1 cellular context compared by ENCODE assay signal in the genomic region with DNA sequence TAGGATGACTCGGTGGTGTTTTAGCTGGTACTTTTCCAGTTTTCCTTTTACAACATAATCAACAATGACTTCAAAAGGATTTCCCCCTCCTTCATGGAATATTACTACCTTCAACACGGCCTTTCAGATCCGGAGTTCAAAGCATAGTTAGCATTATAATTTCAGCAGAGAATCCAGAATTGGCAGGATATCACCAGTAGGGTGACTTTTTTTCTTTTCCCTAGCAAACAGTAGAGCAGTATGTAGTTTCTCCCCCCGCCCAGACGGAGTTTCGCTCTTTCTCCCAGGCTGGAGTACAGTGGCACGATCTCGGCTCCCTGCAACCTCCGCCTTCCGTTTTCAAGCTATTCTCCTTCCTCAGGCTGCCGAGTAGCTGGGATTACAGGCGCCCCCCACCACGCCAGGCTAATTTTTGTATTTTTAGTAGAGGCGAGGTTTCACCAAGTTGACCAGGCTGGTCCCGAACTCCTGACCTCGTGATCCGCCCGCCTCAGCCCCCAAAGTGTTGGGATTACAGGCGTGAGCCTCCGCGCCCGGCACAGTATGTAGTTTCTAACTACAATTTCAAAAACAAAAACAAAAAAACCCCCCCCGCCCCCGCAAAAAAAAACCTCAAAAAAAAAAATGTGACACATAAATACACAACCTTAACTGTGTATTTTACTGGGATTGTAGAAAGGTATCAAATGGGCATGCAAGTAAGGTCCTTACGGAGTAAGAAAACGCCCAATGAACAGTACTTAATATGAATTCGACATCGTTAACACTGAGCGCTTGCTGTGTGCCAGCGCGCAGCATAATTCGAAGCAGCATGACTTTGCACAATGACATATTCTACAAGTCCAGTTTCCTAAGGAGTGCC.
A peak's percentile ranks its signal among the peaks of the same experiment; 100 is the strongest.
TF ChIP-seq lines count a peak whose summit lies in the region.

No MANE protein-coding gene starts in this region.

TF ChIP-seq in HepG2, 621 proteins besides CTCF, POLR2A, EP300 and RAD21 (continued from another document and continues in another):
- TF ChIP-seq, protein P1, sequence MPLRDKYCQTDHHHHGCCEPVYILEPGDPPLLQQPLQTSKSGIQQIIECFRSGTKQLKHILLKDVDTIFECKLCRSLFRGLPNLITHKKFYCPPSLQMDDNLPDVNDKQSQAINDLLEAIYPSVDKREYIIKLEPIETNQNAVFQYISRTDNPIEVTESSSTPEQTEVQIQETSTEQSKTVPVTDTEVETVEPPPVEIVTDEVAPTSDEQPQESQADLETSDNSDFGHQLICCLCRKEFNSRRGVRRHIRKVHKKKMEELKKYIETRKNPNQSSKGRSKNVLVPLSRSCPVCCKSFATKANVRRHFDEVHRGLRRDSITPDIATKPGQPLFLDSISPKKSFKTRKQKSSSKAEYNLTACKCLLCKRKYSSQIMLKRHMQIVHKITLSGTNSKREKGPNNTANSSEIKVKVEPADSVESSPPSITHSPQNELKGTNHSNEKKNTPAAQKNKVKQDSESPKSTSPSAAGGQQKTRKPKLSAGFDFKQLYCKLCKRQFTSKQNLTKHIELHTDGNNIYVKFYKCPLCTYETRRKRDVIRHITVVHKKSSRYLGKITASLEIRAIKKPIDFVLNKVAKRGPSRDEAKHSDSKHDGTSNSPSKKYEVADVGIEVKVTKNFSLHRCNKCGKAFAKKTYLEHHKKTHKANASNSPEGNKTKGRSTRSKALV (CRISPR knock-in tag; IDR thresholded peaks at IDR 0.05): no peak
- TF ChIP-seq, protein P2, sequence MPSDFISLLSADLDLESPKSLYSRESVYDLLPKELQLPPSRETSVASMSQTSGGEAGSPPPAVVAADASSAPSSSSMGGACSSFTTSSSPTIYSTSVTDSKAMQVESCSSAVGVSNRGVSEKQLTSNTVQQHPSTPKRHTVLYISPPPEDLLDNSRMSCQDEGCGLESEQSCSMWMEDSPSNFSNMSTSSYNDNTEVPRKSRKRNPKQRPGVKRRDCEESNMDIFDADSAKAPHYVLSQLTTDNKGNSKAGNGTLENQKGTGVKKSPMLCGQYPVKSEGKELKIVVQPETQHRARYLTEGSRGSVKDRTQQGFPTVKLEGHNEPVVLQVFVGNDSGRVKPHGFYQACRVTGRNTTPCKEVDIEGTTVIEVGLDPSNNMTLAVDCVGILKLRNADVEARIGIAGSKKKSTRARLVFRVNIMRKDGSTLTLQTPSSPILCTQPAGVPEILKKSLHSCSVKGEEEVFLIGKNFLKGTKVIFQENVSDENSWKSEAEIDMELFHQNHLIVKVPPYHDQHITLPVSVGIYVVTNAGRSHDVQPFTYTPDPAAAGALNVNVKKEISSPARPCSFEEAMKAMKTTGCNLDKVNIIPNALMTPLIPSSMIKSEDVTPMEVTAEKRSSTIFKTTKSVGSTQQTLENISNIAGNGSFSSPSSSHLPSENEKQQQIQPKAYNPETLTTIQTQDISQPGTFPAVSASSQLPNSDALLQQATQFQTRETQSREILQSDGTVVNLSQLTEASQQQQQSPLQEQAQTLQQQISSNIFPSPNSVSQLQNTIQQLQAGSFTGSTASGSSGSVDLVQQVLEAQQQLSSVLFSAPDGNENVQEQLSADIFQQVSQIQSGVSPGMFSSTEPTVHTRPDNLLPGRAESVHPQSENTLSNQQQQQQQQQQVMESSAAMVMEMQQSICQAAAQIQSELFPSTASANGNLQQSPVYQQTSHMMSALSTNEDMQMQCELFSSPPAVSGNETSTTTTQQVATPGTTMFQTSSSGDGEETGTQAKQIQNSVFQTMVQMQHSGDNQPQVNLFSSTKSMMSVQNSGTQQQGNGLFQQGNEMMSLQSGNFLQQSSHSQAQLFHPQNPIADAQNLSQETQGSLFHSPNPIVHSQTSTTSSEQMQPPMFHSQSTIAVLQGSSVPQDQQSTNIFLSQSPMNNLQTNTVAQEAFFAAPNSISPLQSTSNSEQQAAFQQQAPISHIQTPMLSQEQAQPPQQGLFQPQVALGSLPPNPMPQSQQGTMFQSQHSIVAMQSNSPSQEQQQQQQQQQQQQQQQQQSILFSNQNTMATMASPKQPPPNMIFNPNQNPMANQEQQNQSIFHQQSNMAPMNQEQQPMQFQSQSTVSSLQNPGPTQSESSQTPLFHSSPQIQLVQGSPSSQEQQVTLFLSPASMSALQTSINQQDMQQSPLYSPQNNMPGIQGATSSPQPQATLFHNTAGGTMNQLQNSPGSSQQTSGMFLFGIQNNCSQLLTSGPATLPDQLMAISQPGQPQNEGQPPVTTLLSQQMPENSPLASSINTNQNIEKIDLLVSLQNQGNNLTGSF (CRISPR knock-in tag; IDR thresholded peaks at IDR 0.05): no peak
- no peak for TF ChIP-seq SKI (IDR thresholded peaks at IDR 0.05; ENCODE audit: partially characterized antibody)
- TF ChIP-seq, protein P3, sequence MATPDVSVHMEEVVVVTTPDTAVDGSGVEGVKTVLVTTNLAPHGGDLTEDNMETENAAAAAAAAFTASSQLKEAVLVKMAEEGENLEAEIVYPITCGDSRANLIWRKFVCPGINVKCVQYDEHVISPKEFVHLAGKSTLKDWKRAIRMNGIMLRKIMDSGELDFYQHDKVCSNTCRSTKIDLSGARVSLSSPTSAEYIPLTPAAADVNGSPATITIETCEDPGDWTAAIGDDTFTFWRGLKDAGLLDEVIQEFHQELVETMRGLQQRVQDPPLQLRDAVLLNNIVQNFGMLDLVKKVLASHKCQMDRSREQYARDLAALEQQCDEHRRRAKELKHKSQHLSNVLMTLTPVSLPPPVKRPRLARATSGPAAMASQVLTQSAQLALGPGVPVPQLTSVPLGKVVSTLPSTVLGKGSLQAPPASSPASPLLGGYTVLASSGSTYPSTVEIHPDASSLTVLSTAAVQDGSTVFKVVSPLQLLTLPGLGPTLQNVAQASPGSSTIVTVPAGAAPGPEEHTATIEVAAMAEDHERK (CRISPR knock-in tag; IDR thresholded peaks at IDR 0.05; ENCODE audit: low read depth): no peak
- no peak for TF ChIP-seq ZNF883 (CRISPR knock-in tag; IDR thresholded peaks at IDR 0.05; ENCODE audit: not compliant biosample characterization)
- peak; percentile 73 for TF ChIP-seq FOXA3 (CRISPR knock-in tag; IDR thresholded peaks at IDR 0.05)
- TF ChIP-seq SOX6 (IDR thresholded peaks at IDR 0.05): no peak
- TF ChIP-seq SOX6 (CRISPR knock-in tag; IDR thresholded peaks at IDR 0.05): peak; percentile 80
- TF ChIP-seq RCOR2 (CRISPR knock-in tag; IDR thresholded peaks at IDR 0.05): no peak
- no peak for TF ChIP-seq ZNF776 (CRISPR knock-in tag; IDR thresholded peaks at IDR 0.05)
- TF ChIP-seq, protein P4, sequence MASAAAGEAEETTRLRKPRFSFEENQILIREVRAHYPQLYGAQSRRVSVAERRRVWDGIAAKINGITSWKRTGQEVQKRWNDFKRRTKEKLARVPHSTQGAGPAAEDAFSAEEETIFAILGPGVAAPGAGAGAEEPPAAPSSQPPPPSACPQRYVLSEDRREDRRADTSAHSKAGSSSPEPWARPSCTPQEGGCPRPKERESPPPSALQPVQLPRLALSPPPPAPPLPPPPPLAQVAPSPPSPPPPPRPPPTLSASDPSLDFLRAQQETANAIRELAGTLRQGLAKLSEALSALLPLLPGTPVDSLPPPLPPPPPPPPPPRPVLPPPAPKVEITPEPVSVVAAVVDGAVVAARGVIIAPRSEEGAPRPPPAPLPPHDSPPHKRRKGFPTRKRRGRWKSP (CRISPR knock-in tag; IDR thresholded peaks at IDR 0.05): peak; percentile 37; the same call in 1 of the 2 replicates
- TF ChIP-seq, protein P5, sequence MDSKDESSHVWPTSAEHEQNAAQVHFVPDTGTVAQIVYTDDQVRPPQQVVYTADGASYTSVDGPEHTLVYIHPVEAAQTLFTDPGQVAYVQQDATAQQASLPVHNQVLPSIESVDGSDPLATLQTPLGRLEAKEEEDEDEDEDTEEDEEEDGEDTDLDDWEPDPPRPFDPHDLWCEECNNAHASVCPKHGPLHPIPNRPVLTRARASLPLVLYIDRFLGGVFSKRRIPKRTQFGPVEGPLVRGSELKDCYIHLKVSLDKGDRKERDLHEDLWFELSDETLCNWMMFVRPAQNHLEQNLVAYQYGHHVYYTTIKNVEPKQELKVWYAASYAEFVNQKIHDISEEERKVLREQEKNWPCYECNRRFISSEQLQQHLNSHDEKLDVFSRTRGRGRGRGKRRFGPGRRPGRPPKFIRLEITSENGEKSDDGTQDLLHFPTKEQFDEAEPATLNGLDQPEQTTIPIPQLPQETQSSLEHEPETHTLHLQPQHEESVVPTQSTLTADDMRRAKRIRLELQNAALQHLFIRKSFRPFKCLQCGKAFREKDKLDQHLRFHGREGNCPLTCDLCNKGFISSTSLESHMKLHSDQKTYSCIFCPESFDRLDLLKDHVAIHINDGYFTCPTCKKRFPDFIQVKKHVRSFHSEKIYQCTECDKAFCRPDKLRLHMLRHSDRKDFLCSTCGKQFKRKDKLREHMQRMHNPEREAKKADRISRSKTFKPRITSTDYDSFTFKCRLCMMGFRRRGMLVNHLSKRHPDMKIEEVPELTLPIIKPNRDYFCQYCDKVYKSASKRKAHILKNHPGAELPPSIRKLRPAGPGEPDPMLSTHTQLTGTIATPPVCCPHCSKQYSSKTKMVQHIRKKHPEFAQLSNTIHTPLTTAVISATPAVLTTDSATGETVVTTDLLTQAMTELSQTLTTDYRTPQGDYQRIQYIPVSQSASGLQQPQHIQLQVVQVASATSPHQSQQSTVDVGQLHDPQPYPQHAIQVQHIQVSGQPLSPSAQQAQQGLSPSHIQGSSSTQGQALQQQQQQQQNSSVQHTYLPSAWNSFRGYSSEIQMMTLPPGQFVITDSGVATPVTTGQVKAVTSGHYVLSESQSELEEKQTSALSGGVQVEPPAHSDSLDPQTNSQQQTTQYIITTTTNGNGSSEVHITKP (CRISPR knock-in tag; IDR thresholded peaks at IDR 0.05; ENCODE audit: low read depth): no peak
- TF ChIP-seq REPIN1 (CRISPR knock-in tag; IDR thresholded peaks at IDR 0.05; ENCODE audit: borderline replicate concordance, low read depth): peak; percentile 34
- TF ChIP-seq, protein P6, sequence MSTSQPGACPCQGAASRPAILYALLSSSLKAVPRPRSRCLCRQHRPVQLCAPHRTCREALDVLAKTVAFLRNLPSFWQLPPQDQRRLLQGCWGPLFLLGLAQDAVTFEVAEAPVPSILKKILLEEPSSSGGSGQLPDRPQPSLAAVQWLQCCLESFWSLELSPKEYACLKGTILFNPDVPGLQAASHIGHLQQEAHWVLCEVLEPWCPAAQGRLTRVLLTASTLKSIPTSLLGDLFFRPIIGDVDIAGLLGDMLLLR (CRISPR knock-in tag; IDR thresholded peaks at IDR 0.05): no peak
- TF ChIP-seq, protein P7, sequence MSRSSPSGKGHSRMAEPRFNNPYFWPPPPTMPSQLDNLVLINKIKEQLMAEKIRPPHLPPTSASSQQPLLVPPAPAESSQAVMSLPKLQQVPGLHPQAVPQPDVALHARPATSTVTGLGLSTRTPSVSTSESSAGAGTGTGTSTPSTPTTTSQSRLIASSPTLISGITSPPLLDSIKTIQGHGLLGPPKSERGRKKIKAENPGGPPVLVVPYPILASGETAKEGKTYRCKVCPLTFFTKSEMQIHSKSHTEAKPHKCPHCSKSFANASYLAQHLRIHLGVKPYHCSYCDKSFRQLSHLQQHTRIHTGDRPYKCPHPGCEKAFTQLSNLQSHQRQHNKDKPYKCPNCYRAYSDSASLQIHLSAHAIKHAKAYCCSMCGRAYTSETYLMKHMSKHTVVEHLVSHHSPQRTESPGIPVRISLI (CRISPR knock-in tag; IDR thresholded peaks at IDR 0.05; ENCODE audit: borderline replicate concordance): peak; percentile 92
- TF ChIP-seq, protein P8, sequence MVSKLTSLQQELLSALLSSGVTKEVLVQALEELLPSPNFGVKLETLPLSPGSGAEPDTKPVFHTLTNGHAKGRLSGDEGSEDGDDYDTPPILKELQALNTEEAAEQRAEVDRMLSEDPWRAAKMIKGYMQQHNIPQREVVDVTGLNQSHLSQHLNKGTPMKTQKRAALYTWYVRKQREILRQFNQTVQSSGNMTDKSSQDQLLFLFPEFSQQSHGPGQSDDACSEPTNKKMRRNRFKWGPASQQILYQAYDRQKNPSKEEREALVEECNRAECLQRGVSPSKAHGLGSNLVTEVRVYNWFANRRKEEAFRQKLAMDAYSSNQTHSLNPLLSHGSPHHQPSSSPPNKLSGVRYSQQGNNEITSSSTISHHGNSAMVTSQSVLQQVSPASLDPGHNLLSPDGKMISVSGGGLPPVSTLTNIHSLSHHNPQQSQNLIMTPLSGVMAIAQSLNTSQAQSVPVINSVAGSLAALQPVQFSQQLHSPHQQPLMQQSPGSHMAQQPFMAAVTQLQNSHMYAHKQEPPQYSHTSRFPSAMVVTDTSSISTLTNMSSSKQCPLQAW (CRISPR knock-in tag; IDR thresholded peaks at IDR 0.05): no peak
- peak; percentile 89 for TF ChIP-seq NFIC (IDR thresholded peaks at IDR 0.05; ENCODE audit: low read length)
- TF ChIP-seq ZFP36 (IDR thresholded peaks at IDR 0.05; ENCODE audit: borderline replicate concordance, low read depth, low read length, partially characterized antibody): no peak
- no peak for TF ChIP-seq MAFG (CRISPR knock-in tag; IDR thresholded peaks at IDR 0.05)
- TF ChIP-seq RFX3 (CRISPR knock-in tag; IDR thresholded peaks at IDR 0.05): no peak
- peak; percentile 30; the same call in 1 of the 2 replicates for TF ChIP-seq FOSL2 (CRISPR knock-in tag; IDR thresholded peaks at IDR 0.05)
- TF ChIP-seq ZNF496 (CRISPR knock-in tag; IDR thresholded peaks at IDR 0.05; ENCODE audit: insufficient replicate concordance): no peak
- no peak for TF ChIP-seq SP4 (CRISPR knock-in tag; IDR thresholded peaks at IDR 0.05)
- TF ChIP-seq ZNF224 (CRISPR knock-in tag; IDR thresholded peaks at IDR 0.05): no peak
- no peak for TF ChIP-seq ASH2L (IDR thresholded peaks at IDR 0.05; ENCODE audit: insufficient read length, low read depth, low read length)
- TF ChIP-seq, protein P9, sequence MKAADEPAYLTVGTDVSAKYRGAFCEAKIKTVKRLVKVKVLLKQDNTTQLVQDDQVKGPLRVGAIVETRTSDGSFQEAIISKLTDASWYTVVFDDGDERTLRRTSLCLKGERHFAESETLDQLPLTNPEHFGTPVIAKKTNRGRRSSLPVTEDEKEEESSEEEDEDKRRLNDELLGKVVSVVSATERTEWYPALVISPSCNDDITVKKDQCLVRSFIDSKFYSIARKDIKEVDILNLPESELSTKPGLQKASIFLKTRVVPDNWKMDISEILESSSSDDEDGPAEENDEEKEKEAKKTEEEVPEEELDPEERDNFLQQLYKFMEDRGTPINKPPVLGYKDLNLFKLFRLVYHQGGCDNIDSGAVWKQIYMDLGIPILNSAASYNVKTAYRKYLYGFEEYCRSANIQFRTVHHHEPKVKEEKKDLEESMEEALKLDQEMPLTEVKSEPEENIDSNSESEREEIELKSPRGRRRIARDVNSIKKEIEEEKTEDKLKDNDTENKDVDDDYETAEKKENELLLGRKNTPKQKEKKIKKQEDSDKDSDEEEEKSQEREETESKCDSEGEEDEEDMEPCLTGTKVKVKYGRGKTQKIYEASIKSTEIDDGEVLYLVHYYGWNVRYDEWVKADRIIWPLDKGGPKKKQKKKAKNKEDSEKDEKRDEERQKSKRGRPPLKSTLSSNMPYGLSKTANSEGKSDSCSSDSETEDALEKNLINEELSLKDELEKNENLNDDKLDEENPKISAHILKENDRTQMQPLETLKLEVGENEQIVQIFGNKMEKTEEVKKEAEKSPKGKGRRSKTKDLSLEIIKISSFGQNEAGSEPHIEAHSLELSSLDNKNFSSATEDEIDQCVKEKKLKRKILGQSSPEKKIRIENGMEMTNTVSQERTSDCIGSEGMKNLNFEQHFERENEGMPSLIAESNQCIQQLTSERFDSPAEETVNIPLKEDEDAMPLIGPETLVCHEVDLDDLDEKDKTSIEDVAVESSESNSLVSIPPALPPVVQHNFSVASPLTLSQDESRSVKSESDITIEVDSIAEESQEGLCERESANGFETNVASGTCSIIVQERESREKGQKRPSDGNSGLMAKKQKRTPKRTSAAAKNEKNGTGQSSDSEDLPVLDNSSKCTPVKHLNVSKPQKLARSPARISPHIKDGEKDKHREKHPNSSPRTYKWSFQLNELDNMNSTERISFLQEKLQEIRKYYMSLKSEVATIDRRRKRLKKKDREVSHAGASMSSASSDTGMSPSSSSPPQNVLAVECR (CRISPR knock-in tag; IDR thresholded peaks at IDR 0.05; ENCODE audit: borderline replicate concordance): no peak
- no peak for TF ChIP-seq RXRA (CRISPR knock-in tag; IDR thresholded peaks at IDR 0.05)
- no peak for TF ChIP-seq PRPF4 (IDR thresholded peaks at IDR 0.05; ENCODE audit: low read depth, low read length, poor library complexity, severe bottlenecking)
- TF ChIP-seq PITX1 (CRISPR knock-in tag; IDR thresholded peaks at IDR 0.05): no peak
- TF ChIP-seq MED8 (CRISPR knock-in tag; IDR thresholded peaks at IDR 0.05; ENCODE audit: insufficient replicate concordance): no peak
